ENCODE assay signal across 2 cellular contexts in genomic region chr11:70826541-70826943, GRCh38.
TF ChIP-seq lines count a peak whose summit lies in the region.

No MANE protein-coding gene starts in this region.

TF ChIP-seq in SK-N-SH, 30 proteins besides CTCF, POLR2A, EP300 and RAD21 (continued from another document):
- TF ChIP-seq FOXM1 (IDR thresholded peaks at IDR 0.05; ENCODE audit: low read depth), result no peak
- TF ChIP-seq EZH2phosphoT487 (IDR thresholded peaks at IDR 0.05; ENCODE audit: borderline replicate concordance, low read depth), result no peak
- TF ChIP-seq FOXJ3 (CRISPR knock-in tag; IDR thresholded peaks at IDR 0.05), result no peak
- TF ChIP-seq SMC3 (IDR thresholded peaks at IDR 0.05; ENCODE audit: low read depth, low read length), result no peak
- no peak for TF ChIP-seq MEF2A (IDR thresholded peaks at IDR 0.05; ENCODE audit: borderline replicate concordance, low read depth)
- TF ChIP-seq SIN3A (IDR thresholded peaks at IDR 0.05; ENCODE audit: borderline replicate concordance, low read depth, low read length), result no peak
- no peak for TF ChIP-seq TAF1 (IDR thresholded peaks at IDR 0.05; ENCODE audit: borderline replicate concordance, low read depth, low read length)
- no peak for TF ChIP-seq GATA2 (CRISPR knock-in tag; IDR thresholded peaks at IDR 0.05)
- TF ChIP-seq MXI1 (IDR thresholded peaks at IDR 0.05; ENCODE audit: low read depth, low read length), result no peak
- TF ChIP-seq, protein P1, sequence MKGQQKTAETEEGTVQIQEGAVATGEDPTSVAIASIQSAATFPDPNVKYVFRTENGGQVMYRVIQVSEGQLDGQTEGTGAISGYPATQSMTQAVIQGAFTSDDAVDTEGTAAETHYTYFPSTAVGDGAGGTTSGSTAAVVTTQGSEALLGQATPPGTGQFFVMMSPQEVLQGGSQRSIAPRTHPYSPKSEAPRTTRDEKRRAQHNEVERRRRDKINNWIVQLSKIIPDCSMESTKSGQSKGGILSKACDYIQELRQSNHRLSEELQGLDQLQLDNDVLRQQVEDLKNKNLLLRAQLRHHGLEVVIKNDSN (IDR thresholded peaks at IDR 0.05; ENCODE audit: borderline replicate concordance, low read depth), result no peak
- no peak for TF ChIP-seq NFIC (IDR thresholded peaks at IDR 0.05; ENCODE audit: borderline replicate concordance)
- TF ChIP-seq RXRA (IDR thresholded peaks at IDR 0.05; ENCODE audit: borderline replicate concordance, low read depth), result no peak
- TF ChIP-seq, protein P2, sequence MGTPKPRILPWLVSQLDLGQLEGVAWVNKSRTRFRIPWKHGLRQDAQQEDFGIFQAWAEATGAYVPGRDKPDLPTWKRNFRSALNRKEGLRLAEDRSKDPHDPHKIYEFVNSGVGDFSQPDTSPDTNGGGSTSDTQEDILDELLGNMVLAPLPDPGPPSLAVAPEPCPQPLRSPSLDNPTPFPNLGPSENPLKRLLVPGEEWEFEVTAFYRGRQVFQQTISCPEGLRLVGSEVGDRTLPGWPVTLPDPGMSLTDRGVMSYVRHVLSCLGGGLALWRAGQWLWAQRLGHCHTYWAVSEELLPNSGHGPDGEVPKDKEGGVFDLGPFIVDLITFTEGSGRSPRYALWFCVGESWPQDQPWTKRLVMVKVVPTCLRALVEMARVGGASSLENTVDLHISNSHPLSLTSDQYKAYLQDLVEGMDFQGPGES (IDR thresholded peaks at IDR 0.05; ENCODE audit: low read depth, low read length), result no peak
- TF ChIP-seq GABPA (IDR thresholded peaks at IDR 0.05; ENCODE audit: low read depth), result no peak
- no peak for TF ChIP-seq JUND (IDR thresholded peaks at IDR 0.05)
- TF ChIP-seq, protein P3, sequence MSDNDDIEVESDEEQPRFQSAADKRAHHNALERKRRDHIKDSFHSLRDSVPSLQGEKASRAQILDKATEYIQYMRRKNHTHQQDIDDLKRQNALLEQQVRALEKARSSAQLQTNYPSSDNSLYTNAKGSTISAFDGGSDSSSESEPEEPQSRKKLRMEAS (IDR thresholded peaks at IDR 0.05; ENCODE audit: low read depth), result no peak

TF ChIP-seq in SK-N-SH treated with all-trans-retinoic acid at 6 μM for 48 hours, 23 proteins besides CTCF, POLR2A, EP300 and RAD21 (continued from another document):
- no peak for TF ChIP-seq TSHZ2 (CRISPR knock-in tag; IDR thresholded peaks at IDR 0.05)
